ENCODE assay signal across 8 cellular contexts in genomic region chr10:100346351-100346764, GRCh38. TPM values are rescaled to one million over a fixed set of nuclear protein-coding genes. Genes with fewer than 3 reads are reported as not detected.
DNase-seq lines count a peak whose midpoint lies in the region; ATAC-seq and TF ChIP-seq lines count a peak whose summit lies in the region.

No MANE protein-coding gene starts in this region.

- H3K4me1 ChIP-seq in parathyroid adenoma (peaks cover 13% of the 10 kb centered on the region), transverse colon (peaks cover 0 to 42% (median 21%) of the 10 kb centered on the region in 4 donors)

- H2AFZ ChIP-seq in parathyroid adenoma = peak overlapping the region; percentile 87

- peak overlapping the region; percentile 42 for H3K27ac ChIP-seq in parathyroid adenoma
- peak overlapping the region in 3 of 4 donors; percentile 63 to 72 (median 66) for H3K27ac ChIP-seq in transverse colon

- H3K4me2 ChIP-seq in parathyroid adenoma (ENCODE audit: low read length) = peak overlapping the region; percentile 80

- TF ChIP-seq CTCF in parathyroid adenoma (IDR thresholded peaks at IDR 0.05) (no peak), transverse colon (IDR thresholded peaks at IDR 0.05) (no peak)

- peak overlapping the region; percentile 78 to 82 for H3K27ac Mint-ChIP-seq in activated naive CD4-positive, alpha-beta T cell treated with anti-CD3 and anti-CD28 coated beads, Interleukin-2, amount 50 U/mL, for 72 hours

- H3K9me3 ChIP-seq in parathyroid adenoma (ENCODE audit: control insufficient read depth, low read length) (no peaks in the 10 kb centered on the region), transverse colon (no peaks in the 10 kb centered on the region)

- no peak overlapping the region for H3K9ac ChIP-seq in parathyroid adenoma

- peak overlapping the region; percentile 84 for H3K4me3 ChIP-seq in parathyroid adenoma (ENCODE audit: low read depth, low read length)
- peak overlapping the region; percentile 36 to 73 (median 56) for H3K4me3 ChIP-seq in transverse colon

- H3K27me3 ChIP-seq in parathyroid adenoma (ENCODE audit: control insufficient read depth, insufficient read depth, low read length) (no peaks in the 10 kb centered on the region), transverse colon (no peaks in the 10 kb centered on the region)

- peak; percentile 84 for DNase-seq in D341Med (ENCODE audit: low spot score)
- peak in 47 of 76 experiments; percentile 9 to 73 (median 39) for DNase-seq in HUDEP-2 (lab: John Stamatoyannopoulos, UW; ENCODE audit: unreplicated experiment in 76 of 76)
- DNase-seq in activated naive CD4-positive, alpha-beta T cell treated with anti-CD3 and anti-CD28 coated beads, Interleukin-2, amount 50 U/mL, for 72 hours (ENCODE audit: low spot score in 2 of 2) = peak; percentile 75 to 80
- DNase-seq in Right ventricle myocardium superior = peak; percentile 73
- DNase-seq in transverse colon = peak; percentile 52

- TF ChIP-seq EP300 in transverse colon (IDR thresholded peaks at IDR 0.05; ENCODE audit: low read depth) = no peak

- peaks cover 37 to 50% of the 10 kb centered on the region in 2 donors for H3K36me3 Mint-ChIP-seq in activated naive CD4-positive, alpha-beta T cell treated with anti-CD3 and anti-CD28 coated beads, Interleukin-2, amount 50 U/mL, for 72 hours

- ATAC-seq in GM21360 (IDR thresholded peaks at IDR 0.05; ENCODE audit: unreplicated experiment) (peak; percentile 52), Right ventricle myocardium superior (ENCODE audit: poor library complexity) (peak; percentile 69)
- ATAC-seq in activated naive CD4-positive, alpha-beta T cell treated with anti-CD3 and anti-CD28 coated beads, Interleukin-2, amount 50 U/mL, for 72 hours = peak; percentile 76 to 78

- TF ChIP-seq POLR2A in Raji (IDR thresholded peaks at IDR 0.05; ENCODE audit: insufficient read depth, low read depth, low read length) (peak; percentile 34; the same call in 1 of the 2 replicates), transverse colon (IDR thresholded peaks at IDR 0.05) (no peak)

- WGBS in transverse colon (ENCODE audit: low coverage in 1 of 2), 2 donors = 0% methylated on average over 1 to 34 of the region's 36 CpGs

- in situ Hi-C loops in transverse colon (cut with MboI; ENCODE audit: low pct_ligation_motif_present in 1 of 4, low pct_unique_long_range_greater_than_20kb in 1 of 4, low sequenced_read_pairs in 3 of 4) = loop anchor here in 3 of 4 donors (10.0 to 25.0 kb wide), 2 partner anchors 166 to 168 kb away; partner anchors contain the start of gene SEC31B (in 3 of the 3)

- H3K36me3 ChIP-seq in parathyroid adenoma (ENCODE audit: control insufficient read depth, insufficient read depth, low read length) (no peaks in the 10 kb centered on the region), transverse colon (no peaks in the 10 kb centered on the region)

- intact Hi-C loops in Right ventricle myocardium superior (cut with DNase I) = loop anchor here (10.0 kb wide), 1 partner anchor 168 kb away; the partner anchor contains the start of gene SEC31B
- intact Hi-C loops in transverse colon (cut with DNase I; ENCODE audit: low total_unique reads) = no loop called here

- no peaks in the 10 kb centered on the region for H3K79me2 ChIP-seq in parathyroid adenoma

- H3K9me3 Mint-ChIP-seq in activated naive CD4-positive, alpha-beta T cell treated with anti-CD3 and anti-CD28 coated beads, Interleukin-2, amount 50 U/mL, for 72 hours = no peaks in the 10 kb centered on the region

RNA-seq across cellular contexts. Expression of gene SCD, which starts 0.7 kb away (rescaled TPM):
- 100 to 1,000 TPM in 1 of 2 donors, 10 to 100 TPM in 1; 67.5 to 185 TPM for total RNA-seq in activated naive CD4-positive, alpha-beta T cell treated with anti-CD3 and anti-CD28 coated beads, Interleukin-2, amount 50 U/mL, for 72 hours
- total RNA-seq in Right ventricle myocardium superior (21.2 TPM), transverse colon (10 to 100 TPM in 3 of 4 donors, 1 to 10 TPM in 1; 9.2 to 62.1 (median 21.8) TPM)

RNA-seq across cellular contexts. Expression of gene PKD2L1, which starts 16.3 kb away (rescaled TPM):
- under 1 TPM in 1 of 2 donors, not detected in 1; 0.10 TPM for total RNA-seq in activated naive CD4-positive, alpha-beta T cell treated with anti-CD3 and anti-CD28 coated beads, Interleukin-2, amount 50 U/mL, for 72 hours
- total RNA-seq in Right ventricle myocardium superior = not detected
- 1 to 10 TPM in 1 of 4 donors, under 1 TPM in 1, not detected in 2; 0.14 to 1.9 TPM for total RNA-seq in transverse colon

RNA-seq across cellular contexts. Expression of gene BLOC1S2, which starts 59.9 kb away (rescaled TPM):
- total RNA-seq in activated naive CD4-positive, alpha-beta T cell treated with anti-CD3 and anti-CD28 coated beads, Interleukin-2, amount 50 U/mL, for 72 hours = 100 to 1,000 TPM in 1 of 2 donors, 10 to 100 TPM in 1; 48.0 to 112 TPM
- total RNA-seq in Right ventricle myocardium superior (15.9 TPM), transverse colon (10 to 100 TPM in 2 of 4 donors, 1 to 10 TPM in 1, not detected in 1; 1.1 to 20.3 (median 13.4) TPM)

Comparison
In these comparisons a context has a peak if more than half of its experiments do, and no peak if none do; other contexts are left out.
1. Peak in every context shown above with its lines: DNase-seq, ATAC-seq, H3K4me3 ChIP-seq and H3K27ac ChIP-seq.